7 cellular contexts compared by ENCODE assay signal in genomic region chr4:168632246-168632832, GRCh38.
DNase-seq lines count a peak whose midpoint lies in the region; ATAC-seq, FAIRE-seq and TF ChIP-seq lines count a peak whose summit lies in the region.

No MANE protein-coding gene starts in this region.

- peaks cover 14% of the 10 kb centered on the region for H3K4me1 Mint-ChIP-seq in activated CD4-positive, alpha-beta T cell treated with anti-CD3 and anti-CD28 coated beads, Interleukin-2, amount 10 ng/mL, durations not matched to agents 7 days and 5 days

- peaks cover 74% of the 10 kb centered on the region for H3K27me3 Mint-ChIP-seq in activated CD4-positive, alpha-beta T cell treated with anti-CD3 and anti-CD28 coated beads, Interleukin-2, amount 10 ng/mL, durations not matched to agents 7 days and 5 days

- no peak overlapping the region for H3K27ac Mint-ChIP-seq in activated CD4-positive, alpha-beta T cell treated with anti-CD3 and anti-CD28 coated beads, Interleukin-2, amount 10 ng/mL, durations not matched to agents 7 days and 5 days

- FAIRE-seq in HTR-8/SVneo (lab: Jason Lieb, UNC) = no peak

- H3K9ac ChIP-seq in stomach smooth muscle (ENCODE audit: low read length in 2 of 2) = peak overlapping the region in 1 of 2 donors; percentile 59

- H3K4me1 ChIP-seq in stomach smooth muscle (ENCODE audit: control insufficient read depth, insufficient read depth, low read length) = peaks cover 23% of the 10 kb centered on the region

- no peaks in the 10 kb centered on the region for H3K36me3 Mint-ChIP-seq in activated CD4-positive, alpha-beta T cell treated with anti-CD3 and anti-CD28 coated beads, Interleukin-2, amount 10 ng/mL, durations not matched to agents 7 days and 5 days (ENCODE audit: low read depth)

- DNase-seq in MG63 (no peak), cardiac fibroblast (ENCODE audit: low read depth in 2 of 2) (peak in 1 of 2 donors; percentile 41), left kidney (ENCODE audit: low read depth, low spot score) (peak; percentile 70), HTR-8/SVneo (ENCODE audit: insufficient read length, low spot score) (no peak)
- no peak for DNase-seq in activated CD4-positive, alpha-beta T cell treated with anti-CD3 and anti-CD28 coated beads, Interleukin-2, amount 10 ng/mL, durations not matched to agents 7 days and 5 days

- H3K27ac ChIP-seq in stomach smooth muscle (ENCODE audit: low read length) = no peak overlapping the region

- POLR2A ChIA-PET in activated CD4-positive, alpha-beta T cell treated with anti-CD3 and anti-CD28 coated beads, Interleukin-2, amount 10 ng/mL, durations not matched to agents 7 days and 5 days (lab: Charles Lee) = no interaction called here

- no peak for ATAC-seq in esophagus mucosa

- CTCF ChIA-PET in activated CD4-positive, alpha-beta T cell treated with anti-CD3 and anti-CD28 coated beads, Interleukin-2, amount 10 ng/mL, durations not matched to agents 7 days and 5 days (lab: Charles Lee) = interaction anchor here (0.6 kb wide), 1 partner anchor 733 kb away, joined by 3 read pairs; no protein-coding TSS in a partner anchor

- H3K36me3 ChIP-seq in MG63 = no peaks in the 10 kb centered on the region
- H3K36me3 ChIP-seq in stomach smooth muscle (ENCODE audit: control insufficient read depth in 2 of 2, insufficient read depth in 2 of 2, low read length in 2 of 2) = no peaks in the 10 kb centered on the region

- no peak for TF ChIP-seq CTCF in cardiac fibroblast (IDR thresholded peaks at IDR 0.05; ENCODE audit: low read depth, low read length)

- no peaks in the 10 kb centered on the region for H3K9me3 Mint-ChIP-seq in activated CD4-positive, alpha-beta T cell treated with anti-CD3 and anti-CD28 coated beads, Interleukin-2, amount 10 ng/mL, durations not matched to agents 7 days and 5 days

- no peaks in the 10 kb centered on the region for H3K27me3 ChIP-seq in MG63
- H3K27me3 ChIP-seq in stomach smooth muscle (ENCODE audit: control insufficient read depth in 1 of 2, insufficient read depth in 2 of 2, low read length in 2 of 2) = no peaks in the 10 kb centered on the region

- H3K9me3 ChIP-seq in MG63 = no peaks in the 10 kb centered on the region
- H3K9me3 ChIP-seq in stomach smooth muscle (ENCODE audit: control insufficient read depth in 2 of 2, low read length in 2 of 2) = no peaks in the 10 kb centered on the region

- no peak overlapping the region for H3K4me3 Mint-ChIP-seq in activated CD4-positive, alpha-beta T cell treated with anti-CD3 and anti-CD28 coated beads, Interleukin-2, amount 10 ng/mL, durations not matched to agents 7 days and 5 days

- peak overlapping the region; percentile 59 for H3K4me3 ChIP-seq in MG63
- peak overlapping the region; percentile 58 to 61 for H3K4me3 ChIP-seq in cardiac fibroblast (replicated peaks in 1 of 2; ENCODE audit: low read depth in 2 of 2, low read length in 2 of 2)
- peak overlapping the region; percentile 84 to 88 for H3K4me3 ChIP-seq in stomach smooth muscle (ENCODE audit: low read length in 2 of 2)
